1 cellular context compared by ENCODE assay signal in genomic region chr6:11069760-11070159, GRCh38.
A peak's percentile ranks its signal among the peaks of the same experiment; 100 is the strongest.
TF ChIP-seq lines count a peak whose summit lies in the region.

No MANE protein-coding gene starts in this region.

TF ChIP-seq in K562, 482 proteins besides CTCF, POLR2A, EP300 and RAD21 (continued from another document and continues in another):
- no peak for TF ChIP-seq ZNF561 (CRISPR knock-in tag; conservative IDR thresholded peaks at IDR 0.05)
- no peak for TF ChIP-seq BHLHE40 (IDR thresholded peaks at IDR 0.05; ENCODE audit: low read length)
- peak; percentile 43 for TF ChIP-seq CBFA2T3 (IDR thresholded peaks at IDR 0.05)
- no peak for TF ChIP-seq STAT6 (CRISPR knock-in tag; IDR thresholded peaks at IDR 0.05)
- no peak for TF ChIP-seq CAMTA2 (CRISPR knock-in tag; conservative IDR thresholded peaks at IDR 0.05)
- TF ChIP-seq POLR3A (IDR thresholded peaks at IDR 0.05; ENCODE audit: borderline replicate concordance, extremely low read depth, insufficient read depth, insufficient read length) = no peak
- no peak for TF ChIP-seq MTA3 (IDR thresholded peaks at IDR 0.05; ENCODE audit: borderline replicate concordance)
- TF ChIP-seq THRAP3 (IDR thresholded peaks at IDR 0.05; ENCODE audit: borderline replicate concordance) = no peak
- no peak for TF ChIP-seq FOXJ2 (tag; IDR thresholded peaks at IDR 0.05)
- TF ChIP-seq XRCC3 (IDR thresholded peaks at IDR 0.05) = no peak
- no peak for TF ChIP-seq ZBTB2 (IDR thresholded peaks at IDR 0.05)
- TF ChIP-seq ZNF785 (CRISPR knock-in tag; IDR thresholded peaks at IDR 0.05) = no peak
- no peak for TF ChIP-seq ZNF408 (CRISPR knock-in tag; IDR thresholded peaks at IDR 0.05; ENCODE audit: low read depth)
- TF ChIP-seq DMBX1 (CRISPR knock-in tag; IDR thresholded peaks at IDR 0.05; ENCODE audit: borderline replicate concordance) = no peak
- TF ChIP-seq ZNF217 (CRISPR knock-in tag; IDR thresholded peaks at IDR 0.05) = no peak
- TF ChIP-seq JUND (IDR thresholded peaks at IDR 0.05; ENCODE audit: borderline replicate concordance, low read depth, low read length) = no peak
- TF ChIP-seq JUND (tag; IDR thresholded peaks at IDR 0.05; ENCODE audit: borderline replicate concordance, low read depth, low read length) = peak; percentile 63; the same call in 2 of the 3 replicates
- peak in 1 of 2 experiments; percentile 45; a peak in 2 of 4 replicates for TF ChIP-seq TBL1XR1 (IDR thresholded peaks at IDR 0.05; ENCODE audit: low read length in 2 of 2)
- no peak for TF ChIP-seq ZNF445 (CRISPR knock-in tag; IDR thresholded peaks at IDR 0.05; ENCODE audit: low read depth)
- TF ChIP-seq PRPF4 (IDR thresholded peaks at IDR 0.05; ENCODE audit: insufficient read depth, low read depth, low read length, poor library complexity, severe bottlenecking) = no peak
- TF ChIP-seq MLX (CRISPR knock-in tag; conservative IDR thresholded peaks at IDR 0.05) = no peak
- no peak for TF ChIP-seq DNMT1 (IDR thresholded peaks at IDR 0.05)
- no peak for TF ChIP-seq ZNF175 (CRISPR knock-in tag; IDR thresholded peaks at IDR 0.05; ENCODE audit: low read depth)
- no peak for TF ChIP-seq TARDBP (IDR thresholded peaks at IDR 0.05)
- TF ChIP-seq ILK (tag; IDR thresholded peaks at IDR 0.05; ENCODE audit: borderline replicate concordance, low read depth) = no peak
- no peak for TF ChIP-seq HMBOX1 (IDR thresholded peaks at IDR 0.05)
- no peak for TF ChIP-seq CBFA2T2 (conservative IDR thresholded peaks at IDR 0.05)
- 0 out of 2 replicates have a peak, but pooled peaks have one; percentile 1 for TF ChIP-seq TAL1 (IDR thresholded peaks at IDR 0.05)
- no peak for TF ChIP-seq FOS (IDR thresholded peaks at IDR 0.05; ENCODE audit: extremely low read depth, insufficient read length)
- no peak for TF ChIP-seq POLR2G (IDR thresholded peaks at IDR 0.05; ENCODE audit: low read depth, low read length)
- TF ChIP-seq KHSRP (IDR thresholded peaks at IDR 0.05) = no peak
- TF ChIP-seq BCL6 (CRISPR knock-in tag; IDR thresholded peaks at IDR 0.05) = no peak
- no peak for TF ChIP-seq CLOCK (CRISPR knock-in tag; IDR thresholded peaks at IDR 0.05; ENCODE audit: borderline replicate concordance)
- no peak for TF ChIP-seq POU5F1 (IDR thresholded peaks at IDR 0.05; ENCODE audit: borderline replicate concordance, low read depth, low read length, partially characterized antibody)
- TF ChIP-seq FOXP1 (CRISPR knock-in tag; IDR thresholded peaks at IDR 0.05) = no peak
- peak; percentile 34; the same call in 1 of the 2 replicates for TF ChIP-seq ATF3 (IDR thresholded peaks at IDR 0.05)
- TF ChIP-seq ATF3 (CRISPR knock-in tag; conservative IDR thresholded peaks at IDR 0.05) = no peak
- TF ChIP-seq KLF1 (tag; IDR thresholded peaks at IDR 0.05) = no peak
- no peak for TF ChIP-seq MLLT1 (IDR thresholded peaks at IDR 0.05)
- peak; percentile 54; the same call in 1 of the 2 replicates for TF ChIP-seq MAFF (IDR thresholded peaks at IDR 0.05; ENCODE audit: low read length)
- TF ChIP-seq ZNF232 (CRISPR knock-in tag; IDR thresholded peaks at IDR 0.05) = no peak
- TF ChIP-seq ZNF778 (CRISPR knock-in tag; IDR thresholded peaks at IDR 0.05) = no peak
- no peak for TF ChIP-seq RBM22 (IDR thresholded peaks at IDR 0.05; ENCODE audit: low read depth, low read length, poor library complexity, severe bottlenecking)
- TF ChIP-seq RBFOX2 (IDR thresholded peaks at IDR 0.05; ENCODE audit: low read depth, low read length) = no peak
- TF ChIP-seq L3MBTL2 (IDR thresholded peaks at IDR 0.05) = 0 out of 2 replicates have a peak, but pooled peaks have one; percentile 12
- no peak for TF ChIP-seq TCF7 (IDR thresholded peaks at IDR 0.05; ENCODE audit: borderline replicate concordance)
- no peak for TF ChIP-seq POLR2B (IDR thresholded peaks at IDR 0.05; ENCODE audit: low read depth, partially characterized antibody)
- TF ChIP-seq ZNF583 (CRISPR knock-in tag; IDR thresholded peaks at IDR 0.05) = no peak
- TF ChIP-seq RUNX1 (IDR thresholded peaks at IDR 0.05; ENCODE audit: low read depth) = no peak
- no peak for TF ChIP-seq ZNF398 (CRISPR knock-in tag; IDR thresholded peaks at IDR 0.05)
- TF ChIP-seq FOSL1 (tag; conservative IDR thresholded peaks at IDR 0.05) = peak; percentile 61
- TF ChIP-seq ZNF197 (CRISPR knock-in tag; IDR thresholded peaks at IDR 0.05; ENCODE audit: low read depth) = no peak
- no peak for TF ChIP-seq ATF1 (CRISPR knock-in tag; IDR thresholded peaks at IDR 0.05)
- TF ChIP-seq ATF1 (tag; IDR thresholded peaks at IDR 0.05) = no peak
- no peak for TF ChIP-seq RBM39 (optimal IDR thresholded peaks at IDR 0.05; ENCODE audit: low read depth, low read length)
- no peak for TF ChIP-seq PURB (CRISPR knock-in tag; IDR thresholded peaks at IDR 0.05; ENCODE audit: low read depth)
- no peak for TF ChIP-seq SMC3 (conservative IDR thresholded peaks at IDR 0.05; ENCODE audit: insufficient read depth, low read depth, low read length)
- TF ChIP-seq ZFP91 (CRISPR knock-in tag; IDR thresholded peaks at IDR 0.05) = no peak
- no peak for TF ChIP-seq ZFPM2 (CRISPR knock-in tag; IDR thresholded peaks at IDR 0.05)
- no peak for TF ChIP-seq TAF15 (IDR thresholded peaks at IDR 0.05; ENCODE audit: low read depth, low read length)
- TF ChIP-seq RBM25 (IDR thresholded peaks at IDR 0.05; ENCODE audit: low read depth, low read length, severe bottlenecking) = no peak
- TF ChIP-seq ZBTB26 (CRISPR knock-in tag; IDR thresholded peaks at IDR 0.05) = no peak
- no peak for TF ChIP-seq HLTF (IDR thresholded peaks at IDR 0.05)
- TF ChIP-seq ZNF668 (CRISPR knock-in tag; IDR thresholded peaks at IDR 0.05) = no peak
